Comparison of ENCODE assay signal across 21 cellular contexts in the genomic region with DNA sequence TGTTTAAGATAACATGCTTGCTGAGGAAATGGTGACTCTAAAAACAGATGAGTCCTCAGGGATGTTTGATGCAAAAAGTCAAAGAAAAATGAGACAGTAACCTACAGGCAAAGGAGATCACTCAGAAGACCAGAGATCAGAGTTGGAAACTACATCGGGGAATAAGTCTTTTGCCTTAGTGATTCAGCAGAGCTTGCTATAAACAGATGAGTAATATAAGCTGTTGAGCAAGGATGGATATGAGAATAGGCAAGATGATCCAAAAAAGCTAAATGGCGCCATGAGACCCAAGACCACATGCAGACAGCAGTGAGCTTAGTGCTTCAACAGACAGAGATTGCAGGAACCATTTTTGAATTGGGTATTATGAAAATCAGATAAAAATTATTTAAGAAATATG.
A peak's percentile ranks its signal among the peaks of the same experiment; 100 is the strongest.
DNase-seq lines count a peak whose midpoint lies in the region; ATAC-seq and TF ChIP-seq lines count a peak whose summit lies in the region.
"Had no signal": no experiment of that assay in that cellular context is flagged by ENCODE, and none has a peak within 500 bp of the region (broad histone marks: within the 10 kb centered on the region; RNA-seq: fewer than 3 reads in every experiment).

No MANE protein-coding gene starts in this region.

- no peak for ATAC-seq in gastroesophageal sphincter
- ATAC-seq: CD8-positive, alpha-beta T cell had no signal

- H3K4me1 ChIP-seq in breast epithelium: no peaks in the 10 kb centered on the region
- H3K4me1 ChIP-seq in H9 (ENCODE audit: insufficient read depth, low read length): no peaks in the 10 kb centered on the region
- H3K4me1 ChIP-seq in gastroesophageal sphincter: no peaks in the 10 kb centered on the region

- no peak overlapping the region for H2AFZ ChIP-seq in H9 (ENCODE audit: low read length)
- H2AFZ ChIP-seq: PC-9 had no signal

- H2BK15ac ChIP-seq in H9 (ENCODE audit: low read depth, low read length): no peak overlapping the region

- in situ Hi-C loops in astrocyte of the cerebellum (cut with HindIII; ENCODE audit: low sequenced_read_pairs): no loop called here

- H4K91ac ChIP-seq in H9 (ENCODE audit: insufficient read length, low read depth, low read length): no peak overlapping the region

- H4K20me1 ChIP-seq in H9 (ENCODE audit: control insufficient read depth, insufficient read depth, insufficient read length): no peaks in the 10 kb centered on the region

- peak; percentile 59 for DNase-seq in MCF 10A (ENCODE audit: unreplicated experiment)
- no peak for DNase-seq in breast epithelium (ENCODE audit: low spot score in 2 of 2)
- DNase-seq in astrocyte of the cerebellum (ENCODE audit: low read depth): peak; percentile 18
- peak; percentile 75 for DNase-seq in fibroblast of the conjunctiva (ENCODE audit: low read depth)
- DNase-seq in cerebellar nuclear complex (lab: John Stamatoyannopoulos, UW): no peak
- no peak for DNase-seq in H9
- no peak for DNase-seq in T-helper 2 cell
- DNase-seq: activated CD4-positive, alpha-beta T cell treated with anti-CD3 and anti-CD28 coated beads for 48 hours; activated naive CD4-positive, alpha-beta T cell treated with Interleukin-2 at 50 U/mL for 16 hours; CD8-positive, alpha-beta T cell; DND-41; erythroblast; NCI-H1048; PC-9; SK-N-SH had no signal

- no peaks in the 10 kb centered on the region for H3K23me2 ChIP-seq in H9 (ENCODE audit: insufficient read length, low read depth, low read length, poor library complexity, severe bottlenecking)

- H3K27me3 Mint-ChIP-seq in MCF 10A (ENCODE audit: insufficient read depth, unreplicated experiment) (no peaks in the 10 kb centered on the region), H9 (ENCODE audit: low read depth) (no peaks in the 10 kb centered on the region)
- H3K27me3 Mint-ChIP-seq: stimulated activated naive CD8-positive, alpha-beta T cell treated with anti-CD3 and anti-CD28 coated beads, Interleukin-15, Interleukin-2, amounts not matched to agents 100 ng/mL and 50 ng/mL, for 24 hours; type B pancreatic cell had no signal

- H3K36me3 ChIP-seq in breast epithelium (no peaks in the 10 kb centered on the region), gastroesophageal sphincter (no peaks in the 10 kb centered on the region)

- no peak overlapping the region for H2BK5ac ChIP-seq in H9 (ENCODE audit: insufficient read length, low read length)

- H2BK20ac ChIP-seq in H9 (ENCODE audit: low read depth, low read length, poor library complexity, severe bottlenecking): no peak overlapping the region

- no peak overlapping the region for H3K4me2 ChIP-seq in H9 (ENCODE audit: insufficient read depth, insufficient read length, low read length)
- H3K4me2 ChIP-seq: PC-9, SK-N-SH had no signal

- no peak overlapping the region for H2AK5ac ChIP-seq in H9 (ENCODE audit: insufficient read length, low read length)

- TF ChIP-seq POLR2A in breast epithelium (IDR thresholded peaks at IDR 0.05) (no peak), gastroesophageal sphincter (IDR thresholded peaks at IDR 0.05) (no peak)

- H3K4me3 ChIP-seq in breast epithelium: no peak overlapping the region
- H3K4me3 ChIP-seq in astrocyte of the cerebellum (ENCODE audit: low read depth, low read length): no peak overlapping the region
- H3K4me3 ChIP-seq in gastroesophageal sphincter: no peak overlapping the region
- H3K4me3 ChIP-seq: PC-9 had no signal

- H3K9me3 Mint-ChIP-seq in MCF 10A (ENCODE audit: unreplicated experiment) (peaks cover 13% of the 10 kb centered on the region), H9 (no peaks in the 10 kb centered on the region)
- H3K9me3 Mint-ChIP-seq: neural crest cell, type B pancreatic cell had no signal

- TF ChIP-seq CTCF in MCF 10A (IDR thresholded peaks at IDR 0.05; ENCODE audit: unreplicated experiment) (no peak), breast epithelium (IDR thresholded peaks at IDR 0.05) (no peak), astrocyte of the cerebellum (IDR thresholded peaks at IDR 0.05; ENCODE audit: low read depth, low read length, missing control alignments) (no peak), H9 (conservative IDR thresholded peaks at IDR 0.05) (no peak), gastroesophageal sphincter (IDR thresholded peaks at IDR 0.05) (no peak)

- no peak overlapping the region for H3K56ac ChIP-seq in H9 (ENCODE audit: insufficient read length, low read depth, low read length)

- no peak overlapping the region for H3K27ac ChIP-seq in breast epithelium
- H3K27ac ChIP-seq in H9 (ENCODE audit: insufficient read length, low read depth, low read length): no peak overlapping the region
- H3K27ac ChIP-seq in gastroesophageal sphincter: no peak overlapping the region
- H3K27ac ChIP-seq: 22Rv1, PC-9 had no signal

- WGBS in H9 (ENCODE audit: extremely low coverage, insufficient read length, low lambda C conversion rate): no CpG with 5 or more reads among the region's 2 CpGs
- WGBS in gastroesophageal sphincter (ENCODE audit: low coverage in 1 of 2), 2 donors: 56 to 69% methylated on average over 2 of the region's 2 CpGs

- H4K5ac ChIP-seq in H9 (ENCODE audit: insufficient read length, low read depth, low read length): no peak overlapping the region

- H3K4me1 Mint-ChIP-seq in MCF 10A (ENCODE audit: insufficient read depth, unreplicated experiment) (peaks cover 6% of the 10 kb centered on the region), H9 (no peaks in the 10 kb centered on the region)
- H3K4me1 Mint-ChIP-seq: mesothelial cell of epicardium, neural crest cell had no signal

- H3K36me3 Mint-ChIP-seq in MCF 10A (ENCODE audit: insufficient read depth, unreplicated experiment) (no peaks in the 10 kb centered on the region), H9 (ENCODE audit: insufficient read depth in 1 of 3, low read depth in 3 of 3) (no peaks in the 10 kb centered on the region)
- H3K36me3 Mint-ChIP-seq: CD8-positive, alpha-beta T cell; mesothelial cell of epicardium; type B pancreatic cell had no signal

- H4K8ac ChIP-seq in H9 (replicated peaks; ENCODE audit: insufficient read length, low read depth, low read length): no peak overlapping the region

- H3K4me3 Mint-ChIP-seq in MCF 10A (ENCODE audit: unreplicated experiment): no peak overlapping the region
- no peak overlapping the region for H3K4me3 Mint-ChIP-seq in H9
- H3K4me3 Mint-ChIP-seq: CD8-positive, alpha-beta T cell; mesothelial cell of epicardium; neural crest cell; stimulated activated naive CD8-positive, alpha-beta T cell treated with anti-CD3 and anti-CD28 coated beads, Interleukin-15, Interleukin-2, amounts not matched to agents 100 ng/mL and 50 ng/mL, for 24 hours; type B pancreatic cell had no signal

- no peak overlapping the region for H2BK120ac ChIP-seq in H9 (ENCODE audit: low read depth, low read length, poor library complexity, severe bottlenecking)

- BruUV-seq in MCF 10A (replicated peaks; lab: Mats Ljungman, UMichigan): no TSS peak

- H3K14ac ChIP-seq in H9 (ENCODE audit: insufficient read depth, low read length): no peak overlapping the region

- TF ChIP-seq EP300 in gastroesophageal sphincter (IDR thresholded peaks at IDR 0.05): no peak

- no peak overlapping the region for H3K4ac ChIP-seq in H9 (ENCODE audit: low read depth, low read length)

- H3K79me1 ChIP-seq in H9 (ENCODE audit: insufficient read depth, low read depth, low read length, poor library complexity, severe bottlenecking): no peaks in the 10 kb centered on the region

- no peaks in the 10 kb centered on the region for H3K27me3 ChIP-seq in breast epithelium
- H3K27me3 ChIP-seq in H9 (ENCODE audit: insufficient read depth, low read length): no peaks in the 10 kb centered on the region
- no peaks in the 10 kb centered on the region for H3K27me3 ChIP-seq in gastroesophageal sphincter

- no peak overlapping the region for H3T11ph ChIP-seq in H9 (ENCODE audit: low read length)

- H3K27ac Mint-ChIP-seq in MCF 10A (ENCODE audit: low read depth, unreplicated experiment) (peak overlapping the region; percentile 59), H9 (no peak overlapping the region)
- H3K27ac Mint-ChIP-seq: CD8-positive, alpha-beta T cell; mesothelial cell of epicardium; stimulated activated naive CD8-positive, alpha-beta T cell treated with anti-CD3 and anti-CD28 coated beads, Interleukin-15, Interleukin-2, amounts not matched to agents 100 ng/mL and 50 ng/mL, for 24 hours; type B pancreatic cell had no signal

- no peak overlapping the region for H2BK12ac ChIP-seq in H9 (ENCODE audit: insufficient read length, low read depth, low read length)

- intact Hi-C loops in MCF 10A (cut with micrococcal nuclease): no loop called here
- intact Hi-C loops in breast epithelium (cut with DNase I; ENCODE audit: low total_unique reads): no loop called here

- no peaks in the 10 kb centered on the region for H3K79me2 ChIP-seq in H9 (ENCODE audit: insufficient read depth, low read length)

- H3K9ac ChIP-seq in H9 (ENCODE audit: extremely low read depth, insufficient read length, low read length): no peak overlapping the region
- H3K9ac ChIP-seq: SK-N-SH had no signal

- POLR2A ChIA-PET in MCF 10A (lab: Yijun Ruan, JAX): interaction anchor here (1.4 kb wide), 1 partner anchor 69 kb away, joined by 3 read pairs; no protein-coding TSS in a partner anchor

- H3K18ac ChIP-seq in H9 (ENCODE audit: insufficient read length, low read depth, low read length): no peak overlapping the region

- CTCF ChIA-PET in MCF 10A (lab: Yijun Ruan, JAX): interaction anchor here (0.6 to 1.3 kb wide), 2 partner anchors 68 to 595 kb away, joined by 3 to 4 read pairs; no protein-coding TSS in a partner anchor

- no peaks in the 10 kb centered on the region for H3K9me3 ChIP-seq in breast epithelium
- no peaks in the 10 kb centered on the region for H3K9me3 ChIP-seq in H9 (ENCODE audit: control insufficient read depth, low read depth, low read length)
- no peaks in the 10 kb centered on the region for H3K9me3 ChIP-seq in gastroesophageal sphincter
- H3K9me3 ChIP-seq: SK-N-SH had no signal

- H3K23ac ChIP-seq in H9 (ENCODE audit: insufficient read length, low read depth, low read length): no peak overlapping the region

Comparison
In these comparisons a context has a peak if more than half of its experiments do, and no peak if none do; other contexts are left out.
1. DNase-seq: peak in MCF 10A (single experiment), astrocyte of the cerebellum (single experiment) and fibroblast of the conjunctiva (single experiment); none in breast epithelium (0 of 2), cerebellar nuclear complex (0 of 2), H9 (single experiment) and T-helper 2 cell (0 of 5).